28 cellular contexts compared by ENCODE assay signal in the genomic region with DNA sequence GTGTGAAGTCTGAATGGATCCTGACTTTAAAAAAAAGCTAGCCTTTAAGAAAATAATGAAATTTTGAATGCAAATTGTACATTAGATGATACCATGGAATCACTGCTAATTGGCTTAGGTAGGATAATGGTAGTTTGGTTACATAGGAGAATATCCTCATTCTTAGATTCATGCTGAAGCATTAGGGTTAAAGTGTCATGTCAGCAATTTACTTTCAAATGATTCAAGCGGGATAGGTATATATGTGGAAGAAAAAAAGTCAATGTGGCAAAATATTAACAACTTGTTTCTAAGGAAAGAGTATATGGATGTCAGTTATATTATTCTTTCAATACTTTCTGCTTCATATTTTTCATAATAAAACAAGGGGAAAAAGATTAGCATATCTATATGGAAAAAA.
"Had no signal": no experiment of that assay in that cellular context is flagged by ENCODE, and none has a peak within 500 bp of the region (broad histone marks: within the 10 kb centered on the region; RNA-seq: fewer than 3 reads in every experiment).

No MANE protein-coding gene starts in this region.

- ATAC-seq: heart right ventricle; naive thymus-derived CD8-positive, alpha-beta T cell; right cardiac atrium; stimulated activated effector memory CD8-positive, alpha-beta T cell treated with anti-CD3 and anti-CD28 coated beads, Interleukin-12 subunit alpha, Interleukin-12 subunit beta, amount 100 ng/mL, for 72 hours; upper lobe of right lung had no signal

- H3K27me3 ChIP-seq: heart right ventricle, hepatocyte, neutrophil, sigmoid colon, spleen, suprapubic skin, tibial artery, upper lobe of right lung had no signal

- H3K4me1 ChIP-seq: heart right ventricle, prostate gland, spleen, suprapubic skin, tibial artery, upper lobe of right lung had no signal

- H3K4me3 Mint-ChIP-seq: naive thymus-derived CD8-positive, alpha-beta T cell; nephron; neural crest cell; stimulated activated effector memory CD8-positive, alpha-beta T cell treated with anti-CD3 and anti-CD28 coated beads, Interleukin-12 subunit alpha, Interleukin-12 subunit beta, amount 100 ng/mL, for 72 hours; stimulated activated naive CD8-positive, alpha-beta T cell treated with anti-CD3 and anti-CD28 coated beads, Interleukin-15, Interleukin-2, amounts not matched to agents 100 ng/mL and 50 ng/mL, for 24 hours had no signal

- H3K36me3 ChIP-seq: left ventricle myocardium inferior, neutrophil, prostate gland, sigmoid colon, suprapubic skin, thoracic aorta, upper lobe of right lung had no signal

- H3K4me2 ChIP-seq: hepatocyte had no signal

- H3K27ac ChIP-seq: heart right ventricle, hepatocyte, left ventricle myocardium inferior, neutrophil, prostate gland, sigmoid colon, spleen, suprapubic skin, thoracic aorta, tibial artery, upper lobe of right lung had no signal

- H3K9me3 ChIP-seq: heart right ventricle, left ventricle myocardium inferior, neutrophil, prostate gland, sigmoid colon, spleen, suprapubic skin, thoracic aorta, tibial artery, upper lobe of right lung had no signal

- H3K27me3 Mint-ChIP-seq: naive thymus-derived CD8-positive, alpha-beta T cell; stimulated activated naive CD8-positive, alpha-beta T cell treated with anti-CD3 and anti-CD28 coated beads, Interleukin-15, Interleukin-2, amounts not matched to agents 100 ng/mL and 50 ng/mL, for 24 hours had no signal

- H3K4me3 ChIP-seq: heart right ventricle, hepatocyte, left ventricle myocardium inferior, lung, prostate gland, sigmoid colon, spleen, suprapubic skin, thoracic aorta, tibial artery, upper lobe of right lung had no signal

- H3K9me3 Mint-ChIP-seq: naive thymus-derived CD8-positive, alpha-beta T cell; nephron; neural crest cell; stimulated activated effector memory CD8-positive, alpha-beta T cell treated with anti-CD3 and anti-CD28 coated beads, Interleukin-12 subunit alpha, Interleukin-12 subunit beta, amount 100 ng/mL, for 72 hours; stimulated activated naive CD8-positive, alpha-beta T cell treated with anti-CD3 and anti-CD28 coated beads, Interleukin-15, Interleukin-2, amounts not matched to agents 100 ng/mL and 50 ng/mL, for 24 hours had no signal

- DNase-seq: heart right ventricle; islet precursor cell; left ventricle myocardium inferior; mesenchymal stem cell; naive thymus-derived CD8-positive, alpha-beta T cell; occipital lobe; posterior cingulate gyrus; retina; right cardiac atrium; sigmoid colon; small intestine; spleen; stimulated activated CD4-positive, alpha-beta T cell treated with anti-CD3 and anti-CD28 coated beads, Interleukin-4, amount 100 ng/mL, for 24 hours; stimulated activated naive CD4-positive, alpha-beta T cell; tibial artery; trophoblast cell; upper lobe of right lung had no signal

- H3K27ac Mint-ChIP-seq: naive thymus-derived CD8-positive, alpha-beta T cell; nephron; stimulated activated effector memory CD8-positive, alpha-beta T cell treated with anti-CD3 and anti-CD28 coated beads, Interleukin-12 subunit alpha, Interleukin-12 subunit beta, amount 100 ng/mL, for 72 hours; stimulated activated naive CD8-positive, alpha-beta T cell treated with anti-CD3 and anti-CD28 coated beads, Interleukin-15, Interleukin-2, amounts not matched to agents 100 ng/mL and 50 ng/mL, for 24 hours had no signal

- FAIRE-seq: urothelium cell line had no signal

- H2AFZ ChIP-seq: hepatocyte had no signal
